In the genomic region with DNA sequence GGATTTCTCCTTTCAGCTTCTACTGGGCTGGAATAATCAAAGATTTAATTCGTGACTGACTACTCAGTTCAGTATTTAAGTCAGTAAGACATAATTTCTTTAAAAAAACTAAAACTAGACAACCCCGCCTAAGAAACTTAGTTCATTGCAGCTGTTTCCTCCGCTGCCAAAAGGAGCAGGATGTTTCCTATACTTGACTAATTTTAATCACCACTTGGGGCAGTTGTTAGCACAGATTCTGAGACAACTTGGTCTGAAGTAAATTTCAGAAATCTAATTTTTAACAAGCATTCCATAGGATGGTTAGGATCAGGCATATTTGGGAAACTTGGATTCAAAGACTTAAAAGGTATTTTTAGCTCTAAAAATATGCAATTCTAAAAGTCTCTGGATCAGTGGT, we compare ENCODE assay signal across 12 cellular contexts. TPM values are rescaled to one million over a fixed set of nuclear protein-coding genes. Genes with fewer than 3 reads are reported as not detected.
DNase-seq lines count a peak whose midpoint lies in the region; ATAC-seq and TF ChIP-seq lines count a peak whose summit lies in the region.
"Had no signal": no experiment of that assay in that cellular context is flagged by ENCODE, and none has a peak within 500 bp of the region (broad histone marks: within the 10 kb centered on the region; RNA-seq: fewer than 3 reads in every experiment).

No MANE protein-coding gene starts in this region.

- H3K4me1 Mint-ChIP-seq in chondrocyte (ENCODE audit: low read depth): peaks cover 32% of the 10 kb centered on the region
- H3K4me1 Mint-ChIP-seq in Caco-2 (ENCODE audit: low read depth, unreplicated experiment): peaks cover 5% of the 10 kb centered on the region
- peaks cover 6 to 14% of the 10 kb centered on the region in 2 donors for H3K4me1 Mint-ChIP-seq in effector memory CD8-positive, alpha-beta T cell (ENCODE audit: low read depth in 2 of 2)

- TF ChIP-seq RAD21 in IMR-90 (IDR thresholded peaks at IDR 0.05; ENCODE audit: low read length): no peak

- no peak overlapping the region for H2AFZ ChIP-seq in IMR-90 (replicated peaks; ENCODE audit: low read length, poor library complexity)
- H2AFZ ChIP-seq: PC-9 had no signal

- in situ Hi-C loops in IMR-90 (cut with MboI; ENCODE audit: low sequenced_read_pairs): no loop called here

- no peak overlapping the region for H2BK120ac ChIP-seq in IMR-90 (ENCODE audit: low read depth, low read length)

- H3K27me3 ChIP-seq in IMR-90 (ENCODE audit: control insufficient read depth, insufficient read depth, low read length) (no peaks in the 10 kb centered on the region), Caco-2 (replicated peaks; ENCODE audit: control insufficient read depth, insufficient read depth, low read length) (no peaks in the 10 kb centered on the region)
- H3K27me3 ChIP-seq: adrenal gland had no signal

- no peak overlapping the region for H3K4ac ChIP-seq in IMR-90 (ENCODE audit: low read depth, low read length)

- H3K56ac ChIP-seq in IMR-90 (ENCODE audit: extremely low read depth, insufficient read depth, low read length): no peak overlapping the region

- no peaks in the 10 kb centered on the region for H3K9me3 Mint-ChIP-seq in chondrocyte (ENCODE audit: low read depth)
- H3K9me3 Mint-ChIP-seq in Caco-2 (ENCODE audit: unreplicated experiment): no peaks in the 10 kb centered on the region
- H3K9me3 Mint-ChIP-seq in effector memory CD8-positive, alpha-beta T cell: no peaks in the 10 kb centered on the region
- H3K9me3 Mint-ChIP-seq: naive thymus-derived CD4-positive, alpha-beta T cell had no signal

- dilution Hi-C loops in IMR-90 (cut with HindIII; ENCODE audit: low sequenced_read_pairs, unreplicated experiment): no loop called here

- no peak overlapping the region for H3K4me3 ChIP-seq in IMR-90 (ENCODE audit: insufficient read depth, low read depth, low read length)
- no peak overlapping the region for H3K4me3 ChIP-seq in Caco-2 (ENCODE audit: low read depth, low read length)
- H3K4me3 ChIP-seq: adrenal gland, PC-9 had no signal

- no peak overlapping the region for H2BK5ac ChIP-seq in IMR-90 (ENCODE audit: low read depth, low read length, poor library complexity, severe bottlenecking)

- H2BK15ac ChIP-seq in IMR-90 (ENCODE audit: low read depth, low read length): no peak overlapping the region

- intact Hi-C loops in IMR-90 (cut with micrococcal nuclease): no loop called here
- intact Hi-C loops in Caco-2 (cut with micrococcal nuclease; ENCODE audit: unreplicated experiment): no loop called here

- CTCF ChIA-PET in IMR-90 (lab: Yijun Ruan, JAX) (interaction anchor here (0.9 to 1.5 kb wide), 5 partner anchors 9 to 22 kb away, joined by 3 to 8 read pairs (median 3); no protein-coding TSS in a partner anchor), Caco-2 (lab: Charles Lee) (interaction anchor here (0.6 kb wide), 1 partner anchor 80 kb away, joined by 5 read pairs; no protein-coding TSS in a partner anchor)

- H3K4me3 Mint-ChIP-seq in chondrocyte (ENCODE audit: unreplicated experiment) (no peak overlapping the region), Caco-2 (ENCODE audit: unreplicated experiment) (no peak overlapping the region)
- H3K4me3 Mint-ChIP-seq in effector memory CD8-positive, alpha-beta T cell: no peak overlapping the region
- H3K4me3 Mint-ChIP-seq: naive thymus-derived CD4-positive, alpha-beta T cell had no signal

- H3K27me3 Mint-ChIP-seq in chondrocyte (ENCODE audit: low read depth) (no peaks in the 10 kb centered on the region), Caco-2 (ENCODE audit: insufficient read depth, unreplicated experiment) (no peaks in the 10 kb centered on the region)
- H3K27me3 Mint-ChIP-seq in effector memory CD8-positive, alpha-beta T cell: no peaks in the 10 kb centered on the region
- H3K27me3 Mint-ChIP-seq: naive thymus-derived CD4-positive, alpha-beta T cell had no signal

- no peak overlapping the region for H3K23ac ChIP-seq in IMR-90 (ENCODE audit: low read depth, low read length)

- H4K20me1 ChIP-seq in IMR-90 (ENCODE audit: insufficient read depth, low read length): no peaks in the 10 kb centered on the region

- H3K9ac ChIP-seq in IMR-90 (ENCODE audit: low read depth, low read length): no peak overlapping the region

- H4K8ac ChIP-seq in IMR-90 (ENCODE audit: low read depth in 2 of 2, low read length in 2 of 2): no peak overlapping the region

- no peak overlapping the region for H3K18ac ChIP-seq in IMR-90 (ENCODE audit: low read depth, low read length)

- no peak overlapping the region for H3K4me2 ChIP-seq in IMR-90 (ENCODE audit: low read depth, low read length)
- H3K4me2 ChIP-seq: PC-9 had no signal

- POLR2A ChIA-PET in IMR-90 (lab: Charles Lee; ENCODE audit: unreplicated experiment): no interaction called here
- POLR2A ChIA-PET in Caco-2 (lab: Charles Lee): no interaction called here

- H3K9me3 ChIP-seq in IMR-90 (ENCODE audit: control insufficient read depth, insufficient read depth, low read length): no peaks in the 10 kb centered on the region
- no peaks in the 10 kb centered on the region for H3K9me3 ChIP-seq in Caco-2
- H3K9me3 ChIP-seq: adrenal gland had no signal

- peaks cover 29% of the 10 kb centered on the region for H3K36me3 Mint-ChIP-seq in chondrocyte (ENCODE audit: low read depth)
- H3K36me3 Mint-ChIP-seq in Caco-2 (ENCODE audit: insufficient read depth, unreplicated experiment): peaks cover 93% of the 10 kb centered on the region
- peaks cover 80% of the 10 kb centered on the region for H3K36me3 Mint-ChIP-seq in effector memory CD8-positive, alpha-beta T cell (ENCODE audit: insufficient read depth)

- H3K9me1 ChIP-seq in IMR-90 (ENCODE audit: insufficient read depth, low read length): no peaks in the 10 kb centered on the region

- BruUV-seq in IMR-90 (replicated peaks; lab: Mats Ljungman, UMichigan): no TSS peak
- no TSS peak for BruUV-seq in Caco-2 (replicated peaks; lab: Mats Ljungman, UMichigan)

- H4K5ac ChIP-seq in IMR-90 (ENCODE audit: low read depth, low read length): no peak overlapping the region

- no peak overlapping the region for H3K14ac ChIP-seq in IMR-90 (replicated peaks; ENCODE audit: low read depth, low read length)

- no peak for TF ChIP-seq POLR2A in IMR-90 (IDR thresholded peaks at IDR 0.05; ENCODE audit: low read depth, low read length)

- H3K27ac Mint-ChIP-seq in chondrocyte (ENCODE audit: unreplicated experiment): peak overlapping the region; percentile 71
- no peak overlapping the region for H3K27ac Mint-ChIP-seq in Caco-2 (ENCODE audit: unreplicated experiment)
- peak overlapping the region in 1 of 2 donors; percentile 28 for H3K27ac Mint-ChIP-seq in effector memory CD8-positive, alpha-beta T cell

- no peak overlapping the region for H4K91ac ChIP-seq in IMR-90 (ENCODE audit: insufficient read depth, low read depth, low read length)

- no peak overlapping the region for H3K27ac ChIP-seq in IMR-90 (ENCODE audit: insufficient read depth, low read length)
- H3K27ac ChIP-seq: adrenal gland, PC-9 had no signal

- ATAC-seq in IMR-90 (ENCODE audit: low read depth): peak; percentile 50; the same call in 1 of the 2 replicates
- no peak for ATAC-seq in esophagus mucosa
- no peak for ATAC-seq in effector memory CD8-positive, alpha-beta T cell (replicated peaks)
- ATAC-seq: naive thymus-derived CD4-positive, alpha-beta T cell had no signal

- peaks cover 19% of the 10 kb centered on the region for H3K36me3 ChIP-seq in IMR-90 (ENCODE audit: control insufficient read depth, insufficient read depth, low read length)
- no peaks in the 10 kb centered on the region; the same call in 1 of the 2 replicates for H3K36me3 ChIP-seq in Caco-2 (ENCODE audit: control insufficient read depth, insufficient read depth, low read length)

- TF ChIP-seq CTCF in IMR-90 (conservative IDR thresholded peaks at IDR 0.05; ENCODE audit: low read depth, low read length) (no peak), chondrocyte (IDR thresholded peaks at IDR 0.05) (peak; percentile 61), Caco-2 (IDR thresholded peaks at IDR 0.05; ENCODE audit: insufficient read depth in 1 of 2, low read depth in 1 of 2, low read length in 1 of 2, severe bottlenecking in 1 of 2, unreplicated experiment in 1 of 2) (peak in 1 of 2 experiments; percentile 14)

- no CpG with 5 or more reads among the region's 3 CpGs for WGBS in IMR-90 (ENCODE audit: extremely low coverage in 2 of 2, insufficient read length in 1 of 2), 2 experiments

- H3K79me1 ChIP-seq in IMR-90 (ENCODE audit: low read depth in 1 of 2, low read length in 2 of 2): peaks cover 4 to 10% of the 10 kb centered on the region in 2 experiments; a peak in 2 of 4 replicates

- no peak overlapping the region for H2AK9ac ChIP-seq in IMR-90 (replicated peaks; ENCODE audit: low read depth, low read length, poor library complexity)

- DNase-seq in AG20443 (ENCODE audit: low spot score) (peak; percentile 22), IMR-90 (peak; percentile 10), chondrocyte (ENCODE audit: low spot score) (no peak), myocyte (ENCODE audit: low read depth) (peak; percentile 62), medulla oblongata (ENCODE audit: extremely low spot score) (no peak), Caco-2 (no peak)
- no peak for DNase-seq in effector memory CD8-positive, alpha-beta T cell
- DNase-seq: adrenal gland; Karpas-422; naive thymus-derived CD4-positive, alpha-beta T cell; PC-9 had no signal

- H2AK5ac ChIP-seq in IMR-90 (ENCODE audit: low read depth, low read length): no peak overlapping the region

- H3K4me1 ChIP-seq in IMR-90 (ENCODE audit: control insufficient read depth, insufficient read depth, low read length) (peaks cover 3% of the 10 kb centered on the region), Caco-2 (no peaks in the 10 kb centered on the region)

- H2BK20ac ChIP-seq in IMR-90 (ENCODE audit: low read depth, low read length): no peak overlapping the region

TF ChIP-seq in IMR-90, 13 proteins besides CTCF, POLR2A, EP300 and RAD21:
- no peak for TF ChIP-seq FOS (IDR thresholded peaks at IDR 0.05; ENCODE audit: low read depth, low read length)
- no peak for TF ChIP-seq MAFK (IDR thresholded peaks at IDR 0.05; ENCODE audit: low read depth, low read length)

RNA-seq across cellular contexts. Expression of gene EPRS1, which starts 34.0 kb away (rescaled TPM):
- total RNA-seq in IMR-90 (2012; rRNA removed) (159 and 206 TPM in 2 replicates), chondrocyte (134 to 181 TPM (median 178 TPM) in 3 replicates), myocyte (69.3 and 83.8 TPM in 2 replicates), esophagus mucosa (109 TPM), Caco-2 (2022) (199 and 215 TPM in 2 replicates)
- 48.0 and 48.9 TPM in 2 replicates for polyA plus RNA-seq in IMR-90 (2012; rRNA removed)
- polyA plus RNA-seq in IMR-90 (2012; cell fraction: cytosol; rRNA removed): 7.8 and 10.9 TPM in 2 replicates
- polyA plus RNA-seq in IMR-90 (2012; cell fraction: nucleus; rRNA removed; ENCODE audit: low replicate concordance): 5.6 and 46.3 TPM in 2 replicates
- polyA plus RNA-seq in myocyte (2012): 65.7 TPM

Comparison
In these comparisons a context has a peak if more than half of its experiments do, and no peak if none do; other contexts are left out.
1. DNase-seq: peak in AG20443 (single experiment), IMR-90 (single experiment) and myocyte (single experiment); none in chondrocyte (single experiment), medulla oblongata (single experiment), Caco-2 (0 of 2) and effector memory CD8-positive, alpha-beta T cell (0 of 3).